ENCODE assay signal across 8 cellular contexts in genomic region chr22:45007946-45008852, GRCh38. TPM values are rescaled to one million over a fixed set of nuclear protein-coding genes. Genes with fewer than 3 reads are reported as not detected.
A peak's percentile ranks its signal among the peaks of the same experiment; 100 is the strongest.
DNase-seq lines count a peak whose midpoint lies in the region; ATAC-seq and TF ChIP-seq lines count a peak whose summit lies in the region.

No MANE protein-coding gene starts in this region.

- H3K27me3 Mint-ChIP-seq in activated CD4-positive, alpha-beta T cell treated with anti-CD3 and anti-CD28 coated beads, Interleukin-2, amount 10 ng/mL, durations not matched to agents 24 days and 14 days, result peaks cover 58% of the 10 kb centered on the region

- H3K27me3 ChIP-seq in thoracic aorta (replicated peaks; ENCODE audit: insufficient read depth), result peaks cover 11% of the 10 kb centered on the region

- no peaks in the 10 kb centered on the region for H3K9me3 ChIP-seq in thoracic aorta

- H3K27ac Mint-ChIP-seq in activated CD4-positive, alpha-beta T cell treated with anti-CD3 and anti-CD28 coated beads, Interleukin-2, amount 10 ng/mL, durations not matched to agents 24 days and 14 days, result no peak overlapping the region

- H3K9me3 Mint-ChIP-seq in activated CD4-positive, alpha-beta T cell treated with anti-CD3 and anti-CD28 coated beads, Interleukin-2, amount 10 ng/mL, durations not matched to agents 24 days and 14 days, result no peaks in the 10 kb centered on the region

- peak; percentile 58 for DNase-seq in activated CD4-positive, alpha-beta T cell treated with anti-CD3 and anti-CD28 coated beads, Interleukin-2, amount 10 ng/mL, durations not matched to agents 24 days and 14 days
- DNase-seq in activated CD4-positive, alpha-beta T cell treated with anti-CD3 and anti-CD28 coated beads, Interleukin-2, amount 50 U/mL, for 1 hour, result no peak
- DNase-seq in activated CD8-positive, alpha-beta memory T cell treated with anti-CD3 and anti-CD28 coated beads, Interleukin-2, amount 50 U/mL, for 48 hours, result peak; percentile 57
- DNase-seq in iris pigment epithelial cell (ENCODE audit: low read depth), result peak; percentile 5
- no peak for DNase-seq in thoracic aorta (ENCODE audit: low spot score)
- no peak for DNase-seq in SIG-M5 (lab: John Stamatoyannopoulos, UW)
- DNase-seq in Ammon's horn (ENCODE audit: low spot score), result no peak

- no peak for TF ChIP-seq CTCF in thoracic aorta (IDR thresholded peaks at IDR 0.05)

- H3K36me3 Mint-ChIP-seq in activated CD4-positive, alpha-beta T cell treated with anti-CD3 and anti-CD28 coated beads, Interleukin-2, amount 10 ng/mL, durations not matched to agents 24 days and 14 days (ENCODE audit: low read depth), result peaks cover 2% of the 10 kb centered on the region

- H3K27ac ChIP-seq in thoracic aorta, result no peak overlapping the region

- H3K4me1 ChIP-seq in thoracic aorta (ENCODE audit: control insufficient read depth in 1 of 2, low read depth in 2 of 2), result peaks cover 13 to 40% of the 10 kb centered on the region in 2 donors

- intact Hi-C loops in activated CD4-positive, alpha-beta T cell treated with anti-CD3 and anti-CD28 coated beads, Interleukin-2, amount 10 ng/mL, durations not matched to agents 24 days and 14 days (cut with micrococcal nuclease), result no loop called here

- H3K4me3 Mint-ChIP-seq in activated CD4-positive, alpha-beta T cell treated with anti-CD3 and anti-CD28 coated beads, Interleukin-2, amount 10 ng/mL, durations not matched to agents 24 days and 14 days, result no peak overlapping the region

- no peak for ATAC-seq in thoracic aorta (ENCODE audit: insufficient number of reproducible peaks, low FRiP score, low read depth)
- ATAC-seq in GM18519 (IDR thresholded peaks at IDR 0.05; ENCODE audit: low FRiP score, unreplicated experiment), result no peak

- H3K4me1 Mint-ChIP-seq in activated CD4-positive, alpha-beta T cell treated with anti-CD3 and anti-CD28 coated beads, Interleukin-2, amount 10 ng/mL, durations not matched to agents 24 days and 14 days, result peaks cover 6% of the 10 kb centered on the region

- H3K36me3 ChIP-seq in thoracic aorta, result no peaks in the 10 kb centered on the region

- H3K4me3 ChIP-seq in thoracic aorta, result peak overlapping the region; percentile 73

RNA-seq across cellular contexts. Expression of gene PHF21B, which starts 1.6 kb away (rescaled TPM):
- 0.07 TPM in 2 replicates for total RNA-seq in activated CD4-positive, alpha-beta T cell treated with anti-CD3 and anti-CD28 coated beads, Interleukin-2, amount 10 ng/mL, durations not matched to agents 24 days and 14 days
- total RNA-seq in thoracic aorta, result 1 to 10 TPM in 1 of 2 donors, not detected in 1; 2.1 TPM

Comparison
In these comparisons a context has a peak if more than half of its experiments do, and no peak if none do; other contexts are left out.
1. DNase-seq: peak in activated CD4-positive, alpha-beta T cell treated with anti-CD3 and anti-CD28 coated beads, Interleukin-2, amount 10 ng/mL, durations not matched to agents 24 days and 14 days (single experiment), activated CD8-positive, alpha-beta memory T cell treated with anti-CD3 and anti-CD28 coated beads, Interleukin-2, amount 50 U/mL, for 48 hours (single experiment) and iris pigment epithelial cell (single experiment); none in activated CD4-positive, alpha-beta T cell treated with anti-CD3 and anti-CD28 coated beads, Interleukin-2, amount 50 U/mL, for 1 hour (single experiment), thoracic aorta (single experiment), SIG-M5 (single experiment) and Ammon's horn (single experiment).